In the genomic region with DNA sequence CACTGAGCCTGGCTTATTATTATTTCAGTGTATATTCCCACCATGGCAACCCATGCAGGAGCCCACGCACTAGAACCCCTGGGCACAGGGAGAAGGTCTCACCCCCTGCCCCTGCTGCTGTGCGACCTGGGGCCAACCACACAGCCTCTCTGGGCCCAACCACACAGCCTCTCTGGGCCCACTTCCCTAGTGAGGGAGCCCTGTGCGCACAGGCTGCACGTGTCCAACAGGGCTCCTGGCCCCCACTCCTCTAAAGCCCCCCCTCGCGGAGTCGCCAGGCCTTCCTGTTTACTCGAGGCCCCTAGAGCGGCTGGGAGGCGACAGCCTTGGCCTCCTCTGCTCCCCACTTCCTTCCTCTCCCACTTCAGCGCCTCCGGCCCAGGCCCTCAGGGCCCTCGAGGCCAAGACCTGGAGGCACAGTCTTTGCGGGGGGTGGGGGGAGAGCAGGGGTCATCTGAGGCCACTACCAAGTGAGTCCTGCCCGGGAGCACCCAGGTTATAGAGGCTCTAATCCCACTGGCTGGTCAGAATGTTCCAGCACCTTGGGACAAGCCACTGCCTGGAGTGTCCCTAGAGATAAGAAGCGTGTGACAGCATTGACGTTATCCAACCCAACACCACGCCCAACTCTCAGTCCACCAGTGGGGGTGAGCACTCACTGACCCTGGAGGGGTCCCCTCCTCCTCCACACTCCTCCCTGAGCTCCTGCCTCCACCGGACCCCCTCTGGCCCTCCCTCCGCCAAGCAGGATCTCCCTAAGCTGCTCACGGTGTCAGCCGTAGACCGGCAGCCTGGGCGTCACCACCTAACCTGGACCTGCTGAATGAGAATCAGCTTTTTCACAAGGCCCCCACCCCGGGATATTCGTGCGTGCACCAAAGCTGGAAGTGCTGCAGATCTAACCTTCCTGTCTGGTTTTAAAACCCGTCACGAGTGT, we compare ENCODE assay signal across 9 cellular contexts. TPM values are rescaled to one million over a fixed set of nuclear protein-coding genes. Genes with fewer than 3 reads are reported as not detected.
DNase-seq lines count a peak whose midpoint lies in the region; ATAC-seq and TF ChIP-seq lines count a peak whose summit lies in the region.
"Had no signal": no experiment of that assay in that cellular context is flagged by ENCODE, and none has a peak within 500 bp of the region (broad histone marks: within the 10 kb centered on the region; RNA-seq: fewer than 3 reads in every experiment).

No MANE protein-coding gene starts in this region.

- no CpG with 5 or more reads among the region's 29 CpGs for WGBS in trophoblast cell (ENCODE audit: extremely low coverage, insufficient coverage, insufficient read length)

- H3K27ac ChIP-seq in WERI-Rb-1, result peak overlapping the region; percentile 90
- H3K27ac ChIP-seq in trophoblast cell (ENCODE audit: low read depth, low read length), result no peak overlapping the region

- H3K4me3 Mint-ChIP-seq in HFFc6, result no peak overlapping the region

- H3K36me3 Mint-ChIP-seq in HFFc6 (ENCODE audit: low read depth), result peaks cover 4% of the 10 kb centered on the region; the same call in 1 of the 2 replicates

- ATAC-seq in GM18498 (IDR thresholded peaks at IDR 0.05; ENCODE audit: unreplicated experiment), result no peak

- H3K36me3 ChIP-seq in WERI-Rb-1 (peaks cover 10% of the 10 kb centered on the region), trophoblast cell (ENCODE audit: control insufficient read depth in 1 of 2, insufficient read depth in 2 of 2, low read length in 2 of 2) (peaks cover 2 to 5% of the 10 kb centered on the region in 2 experiments)

- H3K18ac ChIP-seq in trophoblast cell (ENCODE audit: low read length), result peak overlapping the region; percentile 4

- H4K91ac ChIP-seq in trophoblast cell (ENCODE audit: low read depth, low read length), result peak overlapping the region; percentile 59

- no peak overlapping the region for H3K4ac ChIP-seq in trophoblast cell (ENCODE audit: low read depth, low read length)

- peaks cover 10 to 22% of the 10 kb centered on the region in 2 experiments for H3K4me1 ChIP-seq in trophoblast cell (ENCODE audit: control insufficient read depth in 1 of 2, insufficient read depth in 2 of 2, low read length in 2 of 2)

- no peaks in the 10 kb centered on the region for H3K9me3 Mint-ChIP-seq in HFFc6

- no peak for TF ChIP-seq CTCF in GM10266 (IDR thresholded peaks at IDR 0.05; ENCODE audit: control insufficient read depth, insufficient read depth, low read depth, missing control alignments)
- no peak for TF ChIP-seq CTCF in WERI-Rb-1 (IDR thresholded peaks at IDR 0.05; ENCODE audit: low read depth, low read length)
- no peak for TF ChIP-seq CTCF in HFFc6 (IDR thresholded peaks at IDR 0.05)

- DNase-seq in GM10266 (ENCODE audit: extremely low spot score) (peak; percentile 56), WERI-Rb-1 (peak; percentile 93), erythroblast (lab: John Stamatoyannopoulos, UW) (peak; percentile 67 to 79), trophoblast cell (no peak), HPDE6-E6E7 (ENCODE audit: extremely low spot score) (no peak), HFFc6 (no peak), COLO829 (ENCODE audit: low spot score) (no peak)

- H2AFZ ChIP-seq in trophoblast cell (ENCODE audit: insufficient read depth, low read length, poor library complexity), result peak overlapping the region; percentile 21

- H3K14ac ChIP-seq in trophoblast cell (ENCODE audit: low read length), result peak overlapping the region; percentile 74

- no peak overlapping the region for H4K12ac ChIP-seq in trophoblast cell (ENCODE audit: low read depth, low read length)

- peak overlapping the region; percentile 46 for H2AK5ac ChIP-seq in trophoblast cell (ENCODE audit: low read length)

- H3K4me3 ChIP-seq in WERI-Rb-1 (ENCODE audit: low read depth, low read length) (no peak overlapping the region), trophoblast cell (ENCODE audit: low read depth, low read length) (no peak overlapping the region)

- H3K27me3 ChIP-seq in WERI-Rb-1 (ENCODE audit: insufficient read depth, low read depth, severe bottlenecking), result no peaks in the 10 kb centered on the region
- H3K27me3 ChIP-seq in trophoblast cell (ENCODE audit: insufficient read depth, low read length), result no peaks in the 10 kb centered on the region

- no peaks in the 10 kb centered on the region for H3K4me1 Mint-ChIP-seq in HFFc6 (ENCODE audit: low read depth)

- H3K27ac Mint-ChIP-seq in HFFc6, result no peak overlapping the region

- H3K79me2 ChIP-seq in trophoblast cell (ENCODE audit: control insufficient read depth, insufficient read depth, low read length, poor library complexity), result no peaks in the 10 kb centered on the region

- H3K23ac ChIP-seq in trophoblast cell (ENCODE audit: low read length), result no peak overlapping the region

- no peak overlapping the region for H3K4me2 ChIP-seq in trophoblast cell (ENCODE audit: low read length)

- peaks cover 32% of the 10 kb centered on the region for H3K79me1 ChIP-seq in trophoblast cell (ENCODE audit: low read length)

- H2BK5ac ChIP-seq in trophoblast cell (ENCODE audit: low read depth, low read length, poor library complexity), result peak overlapping the region; percentile 8

- no peak overlapping the region for H3K9ac ChIP-seq in trophoblast cell (ENCODE audit: low read length)

- H2BK12ac ChIP-seq in trophoblast cell (ENCODE audit: low read length), result peak overlapping the region; percentile 20

- no peaks in the 10 kb centered on the region for H3K9me3 ChIP-seq in WERI-Rb-1 (ENCODE audit: severe bottlenecking)
- H3K9me3 ChIP-seq in trophoblast cell (ENCODE audit: insufficient read depth, low read depth, low read length), result peaks cover 4% of the 10 kb centered on the region

- no peak overlapping the region for H4K8ac ChIP-seq in trophoblast cell (ENCODE audit: low read depth, low read length)

- no peaks in the 10 kb centered on the region; the same call in none of the 2 replicates for H3K27me3 Mint-ChIP-seq in HFFc6 (ENCODE audit: insufficient read depth)

- peak; percentile 19 for TF ChIP-seq POLR2A in erythroblast (IDR thresholded peaks at IDR 0.05; ENCODE audit: low read length)

- H2BK120ac ChIP-seq in trophoblast cell (ENCODE audit: insufficient read depth, low read length, poor library complexity), result peak overlapping the region; percentile 53

RNA-seq across cellular contexts. Expression of a gene that starts 7.9 kb away (rescaled TPM):
- polyA plus RNA-seq in trophoblast cell (2013), result 68.9 and 73.1 TPM in 2 replicates
- total RNA-seq in HFFc6 (2021; fragmentation: NEBNext Ultra II Directional; extraction: Animal tissue kit (Norgen Biotek cat#: 25700)), result 100 to 1,000 TPM; 205 to 249 (median 227) TPM
- polyA plus RNA-seq: neural cell had no signal

RNA-seq across cellular contexts. Expression of a gene that starts 15.1 kb away (rescaled TPM):
- polyA plus RNA-seq in trophoblast cell (2013), result 33.2 and 34.2 TPM in 2 replicates
- 100 to 1,000 TPM; 109 to 130 (median 124) TPM for total RNA-seq in HFFc6 (2021; fragmentation: NEBNext Ultra II Directional; extraction: Animal tissue kit (Norgen Biotek cat#: 25700))

RNA-seq across cellular contexts. Expression of a gene that starts 37.1 kb away (rescaled TPM):
- polyA plus RNA-seq in trophoblast cell (2013), result 9.1 and 10.5 TPM in 2 replicates
- total RNA-seq in HFFc6 (2021; fragmentation: NEBNext Ultra II Directional; extraction: Animal tissue kit (Norgen Biotek cat#: 25700)), result 10 to 100 TPM; 29.3 to 40.6 (median 34.2) TPM

RNA-seq across cellular contexts. Expression of a gene that starts 54.5 kb away (rescaled TPM):
- polyA plus RNA-seq in trophoblast cell (2013), result 5.3 and 5.4 TPM in 2 replicates
- total RNA-seq in HFFc6 (2021; fragmentation: NEBNext Ultra II Directional; extraction: Animal tissue kit (Norgen Biotek cat#: 25700)), result 10 to 100 TPM; 22.9 to 33.4 (median 27.7) TPM

RNA-seq across cellular contexts. Expression of a gene that starts 59.7 kb away (rescaled TPM):
- 21.9 and 22.3 TPM in 2 replicates for polyA plus RNA-seq in trophoblast cell (2013)
- 10 to 100 TPM; 51.9 to 69.2 (median 62.7) TPM for total RNA-seq in HFFc6 (2021; fragmentation: NEBNext Ultra II Directional; extraction: Animal tissue kit (Norgen Biotek cat#: 25700))

Comparison
In these comparisons a context has a peak if more than half of its experiments do, and no peak if none do; other contexts are left out.
1. DNase-seq: peak in GM10266 (single experiment), WERI-Rb-1 (single experiment) and erythroblast (2 of 2); none in trophoblast cell (0 of 2), HPDE6-E6E7 (single experiment), HFFc6 (single experiment) and COLO829 (single experiment).